ENCODE assay signal across 22 cellular contexts in the genomic region with DNA sequence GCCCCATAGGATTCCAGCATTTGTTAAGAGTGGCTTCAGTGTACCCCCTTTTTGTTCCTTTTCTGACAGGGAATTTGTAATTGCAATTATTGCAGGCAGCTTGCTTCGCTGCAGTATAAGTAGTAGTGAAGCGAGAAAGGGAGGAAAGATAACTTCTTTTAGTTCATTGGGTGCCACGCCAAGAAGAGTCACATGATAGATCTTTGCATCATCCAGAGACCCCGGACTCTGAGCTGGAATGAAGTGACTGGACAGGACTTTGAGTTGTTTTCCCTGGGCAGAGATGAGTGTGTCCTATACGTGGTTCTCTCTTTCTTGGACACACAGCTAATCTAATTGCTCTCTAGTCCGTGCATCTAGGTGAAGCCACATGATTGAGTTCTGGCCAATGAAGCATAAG. TPM values are rescaled to one million over a fixed set of nuclear protein-coding genes. Genes with fewer than 3 reads are reported as not detected.
DNase-seq lines count a peak whose midpoint lies in the region; ATAC-seq, FAIRE-seq and TF ChIP-seq lines count a peak whose summit lies in the region.
"Had no signal": no experiment of that assay in that cellular context is flagged by ENCODE, and none has a peak within 500 bp of the region (broad histone marks: within the 10 kb centered on the region; RNA-seq: fewer than 3 reads in every experiment).

No MANE protein-coding gene starts in this region.

- DNase-seq in HepG2 (ENCODE audit: low spot score) (peak; percentile 81), right lobe of liver (no peak), K562 (ENCODE audit: extremely low read depth in 1 of 4, low spot score in 3 of 4) (no peak), hepatocyte (ENCODE audit: low spot score) (peak; percentile 34), small intestine (peak; percentile 47), GM19239 (ENCODE audit: insufficient read length, low spot score) (no peak), left ventricle myocardium superior (no peak)
- DNase-seq: AML-193; Caco-2; Calu3; CD4-positive, alpha-beta T cell; CD8-positive, alpha-beta T cell; DMS79 treated with DMSO at 0.1 percent for 48 hours; GF-D8 had no signal

- H3K4me2 ChIP-seq in HepG2 (ENCODE audit: low read depth, low read length) (peak overlapping the region; percentile 46), K562 (ENCODE audit: insufficient read depth, low read length) (no peak overlapping the region), hepatocyte (no peak overlapping the region)
- H3K4me2 ChIP-seq: A549; BLaER1 treated with 17β-estradiol and CSF1 and Interleukin-3, amounts not matched to agents 10 nM and 100 nM had no signal

- POLR2A ChIA-PET in HepG2 (lab: Yijun Ruan, JAX) (interaction anchor here (1.4 kb wide), 1 partner anchor 9 kb away, joined by 6 read pairs; no protein-coding TSS in a partner anchor), K562 (lab: Yijun Ruan, JAX) (no interaction called here)

- H3K4me1 ChIP-seq in HepG2 (ENCODE audit: insufficient read depth, low read length) (peaks cover 22% of the 10 kb centered on the region), right lobe of liver (no peaks in the 10 kb centered on the region), K562 (replicated peaks in 1 of 2; ENCODE audit: control insufficient read depth in 2 of 2, insufficient read depth in 2 of 2, low read length in 2 of 2) (no peaks in the 10 kb centered on the region), hepatocyte (ENCODE audit: insufficient read depth) (peaks cover 6% of the 10 kb centered on the region), small intestine (ENCODE audit: control insufficient read depth in 2 of 2, insufficient read depth in 1 of 2, low read depth in 1 of 2, low read length in 1 of 2) (no peaks in the 10 kb centered on the region)
- H3K4me1 ChIP-seq: A549, Caco-2 had no signal

- H3K9ac ChIP-seq in HepG2 (ENCODE audit: insufficient read depth, low read depth, low read length): peak overlapping the region; percentile 18; the same call in 1 of the 2 replicates
- H3K9ac ChIP-seq in K562 (ENCODE audit: insufficient read depth in 1 of 2, low read depth in 2 of 2, low read length in 2 of 2): no peak overlapping the region
- H3K9ac ChIP-seq: BLaER1 treated with 17β-estradiol and CSF1 and Interleukin-3, amounts not matched to agents 10 nM and 100 nM had no signal

- TF ChIP-seq EP300 in HepG2 (IDR thresholded peaks at IDR 0.05; ENCODE audit: low read depth in 2 of 2, low read length in 2 of 2) (peak; percentile 55 to 71; a peak in 2 of 4 replicates), HepG2 (CRISPR knock-in tag; IDR thresholded peaks at IDR 0.05; ENCODE audit: borderline replicate concordance) (no peak), K562 (IDR thresholded peaks at IDR 0.05; ENCODE audit: low read length) (no peak)

- FAIRE-seq in HepG2 (lab: Jason Lieb, UNC) (peak; percentile 70), K562 (lab: Jason Lieb, UNC) (no peak), small intestine (lab: Jason Lieb, UNC) (no peak), GM19239 (lab: Jason Lieb, UNC) (no peak)
- FAIRE-seq: A549, D721Med, G401.6, GM12891 had no signal

- no TSS peak for BruUV-seq in HepG2 (replicated peaks; lab: Mats Ljungman, UMichigan)
- no TSS peak for BruUV-seq in K562 (replicated peaks; lab: Mats Ljungman, UMichigan)

- H3K9me1 ChIP-seq in K562 (ENCODE audit: control insufficient read depth, insufficient read depth, low read length): no peaks in the 10 kb centered on the region

- H3K79me2 ChIP-seq in HepG2 (ENCODE audit: insufficient read depth, low read length) (no peaks in the 10 kb centered on the region), K562 (ENCODE audit: control insufficient read depth, insufficient read depth, low read length) (no peaks in the 10 kb centered on the region), hepatocyte (no peaks in the 10 kb centered on the region)

- no peak for TF ChIP-seq CTCF in HepG2 (CRISPR knock-in tag; IDR thresholded peaks at IDR 0.05)
- TF ChIP-seq CTCF in right lobe of liver (IDR thresholded peaks at IDR 0.05): no peak
- no peak for TF ChIP-seq CTCF in K562 (IDR thresholded peaks at IDR 0.05 in 2 of 3, conservative IDR thresholded peaks at IDR 0.05 in 1 of 3; ENCODE audit: insufficient read depth in 2 of 3, low read depth in 1 of 3, low read length in 3 of 3)
- no peak for TF ChIP-seq CTCF in hepatocyte (IDR thresholded peaks at IDR 0.05; ENCODE audit: poor library complexity)

- no peaks in the 10 kb centered on the region for H3K9me2 ChIP-seq in hepatocyte (replicated peaks; ENCODE audit: insufficient read depth)

- in situ Hi-C loops in HepG2 (cut with HindIII; ENCODE audit: extremely low pct_ligation_motif_present, low pct_unique_long_range_greater_than_20kb) (no loop called here), K562 (cut with MboI) (no loop called here)

- CTCF ChIA-PET in HepG2 (lab: Yijun Ruan, JAX; ENCODE audit: low intra/inter-chr PET ratio, low total read pairs): no interaction called here
- CTCF ChIA-PET in K562 (lab: Yijun Ruan, JAX; ENCODE audit: low intra/inter-chr PET ratio): no interaction called here

- TF ChIP-seq RAD21 in HepG2 (CRISPR knock-in tag; IDR thresholded peaks at IDR 0.05): no peak
- no peak for TF ChIP-seq RAD21 in K562 (CRISPR knock-in tag; conservative IDR thresholded peaks at IDR 0.05 in 1 of 2, IDR thresholded peaks at IDR 0.05 in 1 of 2)

- 26% methylated on average over 6 of the region's 6 CpGs for WGBS in HepG2 (ENCODE audit: low lambda C conversion rate)
- 66% methylated on average over 6 of the region's 6 CpGs for WGBS in right lobe of liver (ENCODE audit: insufficient coverage, low coverage, low lambda C conversion rate, missing lambda C conversion rate)
- WGBS in K562 (ENCODE audit: insufficient coverage, low coverage, missing lambda C conversion rate): 1% methylated on average over 6 of the region's 6 CpGs
- 73% methylated on average over 6 of the region's 6 CpGs for WGBS in hepatocyte (ENCODE audit: low lambda C conversion rate, missing lambda C conversion rate)
- 31 to 62% (median 38%) methylated on average over 6 of the region's 6 CpGs for WGBS in small intestine, 3 donors

- peak overlapping the region; percentile 81 for H3K27ac ChIP-seq in HepG2 (ENCODE audit: extremely low read length, insufficient read depth, low read length)
- no peak overlapping the region for H3K27ac ChIP-seq in right lobe of liver
- H3K27ac ChIP-seq in K562 (ENCODE audit: extremely low read depth, low read depth, low read length): no peak overlapping the region
- peak overlapping the region; percentile 76 for H3K27ac ChIP-seq in hepatocyte
- H3K27ac ChIP-seq in small intestine (ENCODE audit: low read depth in 1 of 2, low read length in 1 of 2): no peak overlapping the region
- H3K27ac ChIP-seq: 22Rv1; A549; BLaER1 treated with 17β-estradiol and CSF1 and Interleukin-3, amounts not matched to agents 10 nM and 100 nM; C4-2B had no signal

- no peaks in the 10 kb centered on the region for H3K36me3 ChIP-seq in HepG2 (replicated peaks in 1 of 2; ENCODE audit: control insufficient read depth in 1 of 2, insufficient read depth in 2 of 2, low read length in 2 of 2)
- H3K36me3 ChIP-seq in right lobe of liver: no peaks in the 10 kb centered on the region
- no peaks in the 10 kb centered on the region for H3K36me3 ChIP-seq in K562 (ENCODE audit: control insufficient read depth, insufficient read depth, low read length)
- no peaks in the 10 kb centered on the region for H3K36me3 ChIP-seq in hepatocyte (replicated peaks; ENCODE audit: insufficient read depth, low read depth)
- no peaks in the 10 kb centered on the region for H3K36me3 ChIP-seq in small intestine (ENCODE audit: control insufficient read depth in 2 of 2, insufficient read depth in 2 of 2, low read length in 2 of 2)
- H3K36me3 ChIP-seq: BLaER1 treated with 17β-estradiol and CSF1 and Interleukin-3, amounts not matched to agents 10 nM and 100 nM had no signal

- H3K9me3 ChIP-seq in HepG2 (ENCODE audit: low read length) (no peaks in the 10 kb centered on the region; the same call in 1 of the 2 replicates), right lobe of liver (no peaks in the 10 kb centered on the region), K562 (replicated peaks; ENCODE audit: control insufficient read depth, insufficient read depth, low read depth, low read length) (no peaks in the 10 kb centered on the region), hepatocyte (ENCODE audit: low read depth) (no peaks in the 10 kb centered on the region), small intestine (ENCODE audit: control insufficient read depth, low read depth) (no peaks in the 10 kb centered on the region)
- H3K9me3 ChIP-seq: A549, Caco-2 had no signal

- peak; percentile 98 for ATAC-seq in HepG2
- no peak for ATAC-seq in right lobe of liver
- ATAC-seq in K562: no peak
- no peak for ATAC-seq in HG03469 (IDR thresholded peaks at IDR 0.05; ENCODE audit: unreplicated experiment)
- no peak for ATAC-seq in left ventricle myocardium superior
- ATAC-seq: A549; CD8-positive, alpha-beta T cell had no signal

- no peak for TF ChIP-seq POLR2A in HepG2 (IDR thresholded peaks at IDR 0.05; ENCODE audit: insufficient read depth in 1 of 2, low read depth in 2 of 2, low read length in 2 of 2)
- TF ChIP-seq POLR2A in right lobe of liver (IDR thresholded peaks at IDR 0.05): no peak
- TF ChIP-seq POLR2A in K562 (conservative IDR thresholded peaks at IDR 0.05): no peak

- intact Hi-C loops in HepG2 (cut with micrococcal nuclease; ENCODE audit: unreplicated experiment): no loop called here
- intact Hi-C loops in right lobe of liver (cut with DNase I): no loop called here
- intact Hi-C loops in K562 (cut with micrococcal nuclease): no loop called here
- intact Hi-C loops in left ventricle myocardium superior (cut with micrococcal nuclease): no loop called here

- H3K4me3 ChIP-seq in HepG2 (replicated peaks in 1 of 3; ENCODE audit: insufficient read depth in 1 of 3, low read depth in 2 of 3, low read length in 3 of 3) (no peak overlapping the region), right lobe of liver (no peak overlapping the region), K562 (no peak overlapping the region), hepatocyte (no peak overlapping the region), small intestine (ENCODE audit: low read depth in 1 of 2, low read length in 2 of 2) (no peak overlapping the region)
- H3K4me3 ChIP-seq: A549; BLaER1 treated with 17β-estradiol and CSF1 and Interleukin-3, amounts not matched to agents 10 nM and 100 nM had no signal

- H3K27me3 ChIP-seq in HepG2 (ENCODE audit: control insufficient read depth in 1 of 2, insufficient read depth in 2 of 2, low read length in 2 of 2) (no peaks in the 10 kb centered on the region), right lobe of liver (no peaks in the 10 kb centered on the region), K562 (ENCODE audit: control insufficient read depth in 2 of 2, insufficient read depth in 2 of 2, low read length in 2 of 2) (peaks cover 0 to 10% of the 10 kb centered on the region in 2 experiments; a peak in 2 of 5 replicates), hepatocyte (no peaks in the 10 kb centered on the region), small intestine (ENCODE audit: control insufficient read depth in 2 of 2, insufficient read depth in 2 of 2, low read length in 2 of 2) (no peaks in the 10 kb centered on the region)
- H3K27me3 ChIP-seq: BLaER1 treated with 17β-estradiol and CSF1 and Interleukin-3, amounts not matched to agents 10 nM and 100 nM had no signal

- H2AFZ ChIP-seq in HepG2 (ENCODE audit: low read length) (peak overlapping the region; percentile 30), K562 (ENCODE audit: low read depth, low read length) (no peak overlapping the region), hepatocyte (no peak overlapping the region)

- H4K20me1 ChIP-seq in HepG2 (ENCODE audit: insufficient read depth, low read length): no peaks in the 10 kb centered on the region
- no peaks in the 10 kb centered on the region; the same call in 1 of the 2 replicates for H4K20me1 ChIP-seq in K562 (replicated peaks; ENCODE audit: control insufficient read depth, insufficient read depth, low read length)
- H4K20me1 ChIP-seq in hepatocyte (ENCODE audit: insufficient read depth, poor library complexity, severe bottlenecking): no peaks in the 10 kb centered on the region
- H4K20me1 ChIP-seq: BLaER1 treated with 17β-estradiol and CSF1 and Interleukin-3, amounts not matched to agents 10 nM and 100 nM had no signal

RNA-seq across cellular contexts. Expression of gene PMFBP1, which starts 44.8 kb away (rescaled TPM):
- total RNA-seq in HepG2 (2016; rRNA removed; fragmentation: Illumina TruSeq; extraction: Trizol) (2.4 and 3.8 TPM in 2 replicates), right lobe of liver (under 1 TPM in 4 of 6 experiments, not detected in 2; 0.09 to 0.53 (median 0.19) TPM), K562 (2014; rRNA removed) (0.68 and 0.78 TPM in 2 replicates), K562 (2014; rRNA removed; fragmentation: Illumina TruSeq; extraction: Trizol) (0.64 and 0.91 TPM in 2 replicates), K562 (2015; rRNA removed; fragmentation: Illumina TruSeq; extraction: Trizol) (0.34 and 0.72 TPM in 2 replicates), K562 (2021) (0.27 and 0.47 TPM in 2 replicates), hepatocyte (0.44 and 1.4 TPM in 2 replicates), left ventricle myocardium superior (not detected)
- total RNA-seq in HepG2 (2016; cell fraction: cytosol; rRNA removed; fragmentation: Illumina TruSeq; extraction: Trizol; ENCODE audit: low read depth): 7.6 and 9.2 TPM in 2 replicates
- 1.8 and 2.7 TPM in 2 replicates for total RNA-seq in HepG2 (2016; cell fraction: insoluble cytoplasmic fraction; rRNA removed; fragmentation: Illumina TruSeq; extraction: Trizol)
- 4.4 and 4.7 TPM in 2 replicates for total RNA-seq in HepG2 (2016; cell fraction: membrane; rRNA removed; fragmentation: Illumina TruSeq; extraction: Trizol)
- total RNA-seq in HepG2 (2016; cell fraction: nucleus; rRNA removed; fragmentation: Illumina TruSeq; extraction: Trizol): 6.5 and 8.7 TPM in 2 replicates
- polyA plus RNA-seq in HepG2 (2011; rRNA removed) (1.9 and 3.3 TPM in 2 replicates), K562 (2011; rRNA removed) (0.13 and 0.20 TPM in 2 replicates), K562 (2014; fragmentation: Illumina TruSeq; extraction: Trizol) (0.21 and 0.64 TPM in 2 replicates), K562 (2014; fragmentation: Nextera tagmentation; extraction: Ambion mirVana) (under 1 TPM; 0.15 to 0.41 TPM), K562 (2014; rRNA removed) (0.18 and 0.29 TPM in 2 replicates), hepatocyte (2.9 and 3.4 TPM in 2 replicates), small intestine (1 to 10 TPM; 1.1 to 3.6 (median 1.1) TPM)
- polyA plus RNA-seq in HepG2 (2011; cell fraction: cytosol; rRNA removed): 0.44 and 0.67 TPM in 2 replicates
- 9.4 and 12.6 TPM in 2 replicates for polyA plus RNA-seq in HepG2 (2011; cell fraction: nucleus; rRNA removed)
- 5.1 and 6.5 TPM in 2 replicates for polyA plus RNA-seq in HepG2 (2012)
- 0.15 and 0.28 TPM in 2 replicates for polyA plus RNA-seq in HepG2 (2016; cell fraction: cytosol; fragmentation: Illumina TruSeq; extraction: Trizol; ENCODE audit: low read depth)
- polyA plus RNA-seq in HepG2 (2016; cell fraction: insoluble cytoplasmic fraction; fragmentation: Illumina TruSeq; extraction: Trizol; ENCODE audit: low read depth): 1.2 and 1.4 TPM in 2 replicates
- polyA plus RNA-seq in HepG2 (2016; cell fraction: membrane; fragmentation: Illumina TruSeq; extraction: Trizol; ENCODE audit: low read depth): 0.42 and 0.77 TPM in 2 replicates
- 13.9 and 15.2 TPM in 2 replicates for polyA plus RNA-seq in HepG2 (2016; cell fraction: nucleus; fragmentation: Illumina TruSeq; extraction: Trizol; ENCODE audit: insufficient read depth, low read depth)
- polyA minus RNA-seq in HepG2 (2011; rRNA and poly(A)+ RNA removed; ENCODE audit: low replicate concordance): 3.4 and 3.8 TPM in 2 replicates
- polyA minus RNA-seq in HepG2 (2011; cell fraction: cytosol; rRNA and poly(A)+ RNA removed): 1.4 and 1.7 TPM in 2 replicates
- polyA minus RNA-seq in HepG2 (2011; cell fraction: nucleus; rRNA and poly(A)+ RNA removed): 19.1 and 20.5 TPM in 2 replicates
- 0.32 and 0.67 TPM in 2 replicates for total RNA-seq in K562 (2011; cell fraction: chromatin; rRNA removed; ENCODE audit: low replicate concordance)
- 0.26 and 0.33 TPM in 2 replicates for total RNA-seq in K562 (2011; cell fraction: nucleolus; rRNA removed)
- total RNA-seq in K562 (2011; cell fraction: nucleoplasm; rRNA removed): 0.15 and 0.53 TPM in 2 replicates
- 0.09 TPM in 1 of 2 replicates, not detected in the other for polyA plus RNA-seq in K562 (2011; cell fraction: cytosol; rRNA removed)
- 0.41 and 0.87 TPM in 2 replicates for polyA plus RNA-seq in K562 (2011; cell fraction: nucleus; rRNA removed)
- 0.59 and 2.5 TPM in 2 replicates for polyA plus RNA-seq in K562 (2012)
- polyA minus RNA-seq in K562 (2011; rRNA and poly(A)+ RNA removed): 0.95 and 1.5 TPM in 2 replicates
- polyA minus RNA-seq in K562 (2011; cell fraction: cytosol; rRNA and poly(A)+ RNA removed): not detected in 2 replicates
- 0.40 and 0.89 TPM in 2 replicates for polyA minus RNA-seq in K562 (2011; cell fraction: nucleus; rRNA and poly(A)+ RNA removed)

Comparison
In these comparisons a context has a peak if more than half of its experiments do, and no peak if none do; other contexts are left out.
1. DNase-seq: peak in HepG2 (single experiment), hepatocyte (single experiment) and small intestine (single experiment); none in right lobe of liver (0 of 3), K562 (0 of 4), GM19239 (single experiment) and left ventricle myocardium superior (single experiment).
2. H3K27ac ChIP-seq: peak in HepG2 (single experiment) and hepatocyte (single experiment); none in right lobe of liver (0 of 3), K562 (single experiment) and small intestine (0 of 2).
3. Of the 241 proteins assayed by ChIP-seq in both HepG2 and K562: peak only in HepG2: ARID3A, CEBPB, CEBPG, CHD4, EHMT2, EP300 and 15 more; only in K562: none; in both: TFE3; in neither: 216; mixed calls (peak in some experiments, not most) for 3.